Comparison of ENCODE assay signal across 33 cellular contexts in genomic region chr20:1189827-1190226, GRCh38. TPM values are rescaled to one million over a fixed set of nuclear protein-coding genes. Genes with fewer than 3 reads are reported as not detected.
"Had no signal": no experiment of that assay in that cellular context is flagged by ENCODE, and none has a peak within 500 bp of the region (broad histone marks: within the 10 kb centered on the region; RNA-seq: fewer than 3 reads in every experiment).

No MANE protein-coding gene starts in this region.

- H3K9me3 ChIP-seq: stomach, suprapubic skin, testis, thoracic aorta, thyroid gland, tibial artery, tibial nerve, transverse colon, upper lobe of left lung, upper lobe of right lung, uterus, vagina had no signal

- H3K36me3 Mint-ChIP-seq: stimulated activated effector memory CD8-positive, alpha-beta T cell treated with anti-CD3 and anti-CD28 coated beads, Interleukin-12 subunit alpha, Interleukin-12 subunit beta, amount 100 ng/mL, for 72 hours; stimulated activated memory B cell treated with anti-CD40 and anti-IgM and Interleukin-4, amounts not matched to agents 10 μg/mL and 1 μg/mL and 100 μg/mL, for 72 hours; stimulated activated naive B cell treated with anti-CD40 and anti-IgM and Interleukin-4, amounts not matched to agents 10 μg/mL and 1 μg/mL and 100 μg/mL, for 72 hours; type B pancreatic cell had no signal

- ATAC-seq: stimulated activated effector memory CD8-positive, alpha-beta T cell treated with anti-CD3 and anti-CD28 coated beads, Interleukin-12 subunit alpha, Interleukin-12 subunit beta, amount 100 ng/mL, for 72 hours; stimulated activated memory B cell treated with anti-CD40 and anti-IgM and Interleukin-4, amounts not matched to agents 10 μg/mL and 1 μg/mL and 100 μg/mL, for 72 hours; stimulated activated naive B cell treated with anti-CD40 and anti-IgM and Interleukin-4, amounts not matched to agents 10 μg/mL and 1 μg/mL and 100 μg/mL, for 72 hours; stimulated activated naive CD8-positive, alpha-beta T cell treated with anti-CD3 and anti-CD28 coated beads, Interleukin-15, amount 100 ng/mL, for 72 hours; stimulated activated naive CD8-positive, alpha-beta T cell treated with anti-CD3 and anti-CD28 coated beads, Interleukin-15, Interleukin-2, amounts not matched to agents 100 U/mL and 50 U/mL, for 24 hours; upper lobe of right lung had no signal

- H3K4me3 Mint-ChIP-seq: stimulated activated effector memory CD8-positive, alpha-beta T cell treated with anti-CD3 and anti-CD28 coated beads, Interleukin-12 subunit alpha, Interleukin-12 subunit beta, amount 100 ng/mL, for 72 hours; stimulated activated memory B cell treated with anti-CD40 and anti-IgM and Interleukin-4, amounts not matched to agents 10 μg/mL and 1 μg/mL and 100 μg/mL, for 72 hours; stimulated activated naive B cell treated with anti-CD40 and anti-IgM and Interleukin-4, amounts not matched to agents 10 μg/mL and 1 μg/mL and 100 μg/mL, for 72 hours; stimulated activated naive CD8-positive, alpha-beta T cell treated with anti-CD3 and anti-CD28 coated beads, Interleukin-15, amount 100 ng/mL, for 72 hours; stimulated activated naive CD8-positive, alpha-beta T cell treated with anti-CD3 and anti-CD28 coated beads, Interleukin-15, Interleukin-2, amounts not matched to agents 100 ng/mL and 50 ng/mL, for 24 hours; type B pancreatic cell had no signal

- H3K27ac ChIP-seq: stomach, suprapubic skin, testis, thoracic aorta, thyroid gland, tibial artery, tibial nerve, transverse colon, upper lobe of left lung, upper lobe of right lung, uterus, vagina had no signal

- DNase-seq: stimulated activated CD4-positive, alpha-beta T cell treated with anti-CD3 and anti-CD28 coated beads, Interleukin-2, amount 100 ng/mL, for 48 hours; stimulated activated CD4-positive, alpha-beta T cell treated with anti-CD3 and anti-CD28 coated beads, Interleukin-4, amount 100 ng/mL, for 1 hour; stimulated activated CD4-positive, alpha-beta T cell treated with anti-CD3 and anti-CD28 coated beads, Interleukin-4, amount 100 ng/mL, for 24 hours; stimulated activated CD4-positive, alpha-beta T cell treated with anti-CD3 and anti-CD28 coated beads, Interleukin-4, amount 100 ng/mL, for 4 hours; stimulated activated CD8-positive, alpha-beta memory T cell treated with anti-CD3 and anti-CD28 coated beads, Interleukin-4, amount 100 ng/mL, for 48 hours; stimulated activated naive B cell treated with anti-CD40 and anti-IgM and Interleukin-4, amounts not matched to agents 10 μg/mL and 1 μg/mL and 100 μg/mL, for 72 hours; stimulated activated naive CD4-positive, alpha-beta T cell; stimulated activated naive CD4-positive, alpha-beta T cell treated with Interleukin-2 at 50 U/mL for 16 hours; stimulated activated naive CD8-positive, alpha-beta T cell treated with anti-CD3 and anti-CD28 coated beads, Interleukin-15, amount 100 ng/mL, for 72 hours; stimulated activated naive CD8-positive, alpha-beta T cell treated with anti-CD3 and anti-CD28 coated beads, Interleukin-15, Interleukin-2, amounts not matched to agents 100 U/mL and 50 U/mL, for 24 hours; stomach; substantia nigra; testis; thyroid gland; tibial artery; transverse colon; trophoblast cell; upper lobe of left lung; upper lobe of right lung; uterus had no signal

- FAIRE-seq: urothelium cell line had no signal

- H3K9me3 Mint-ChIP-seq: stimulated activated effector memory CD8-positive, alpha-beta T cell treated with anti-CD3 and anti-CD28 coated beads, Interleukin-12 subunit alpha, Interleukin-12 subunit beta, amount 100 ng/mL, for 72 hours; stimulated activated memory B cell treated with anti-CD40 and anti-IgM and Interleukin-4, amounts not matched to agents 10 μg/mL and 1 μg/mL and 100 μg/mL, for 72 hours; stimulated activated naive B cell treated with anti-CD40 and anti-IgM and Interleukin-4, amounts not matched to agents 10 μg/mL and 1 μg/mL and 100 μg/mL, for 72 hours; stimulated activated naive CD8-positive, alpha-beta T cell treated with anti-CD3 and anti-CD28 coated beads, Interleukin-15, amount 100 ng/mL, for 72 hours; stimulated activated naive CD8-positive, alpha-beta T cell treated with anti-CD3 and anti-CD28 coated beads, Interleukin-15, Interleukin-2, amounts not matched to agents 100 ng/mL and 50 ng/mL, for 24 hours; type B pancreatic cell had no signal

- H3K27me3 ChIP-seq: testis, thyroid gland, upper lobe of right lung, vagina had no signal

- H3K4me1 ChIP-seq: testis had no signal

- H3K27ac Mint-ChIP-seq: stimulated activated effector memory CD8-positive, alpha-beta T cell treated with anti-CD3 and anti-CD28 coated beads, Interleukin-12 subunit alpha, Interleukin-12 subunit beta, amount 100 ng/mL, for 72 hours; stimulated activated memory B cell treated with anti-CD40 and anti-IgM and Interleukin-4, amounts not matched to agents 10 μg/mL and 1 μg/mL and 100 μg/mL, for 72 hours; stimulated activated naive B cell treated with anti-CD40 and anti-IgM and Interleukin-4, amounts not matched to agents 10 μg/mL and 1 μg/mL and 100 μg/mL, for 72 hours; stimulated activated naive CD8-positive, alpha-beta T cell treated with anti-CD3 and anti-CD28 coated beads, Interleukin-15, amount 100 ng/mL, for 72 hours; stimulated activated naive CD8-positive, alpha-beta T cell treated with anti-CD3 and anti-CD28 coated beads, Interleukin-15, Interleukin-2, amounts not matched to agents 100 ng/mL and 50 ng/mL, for 24 hours; type B pancreatic cell had no signal

- H3K4me3 ChIP-seq: stomach, suprapubic skin, testis, thoracic aorta, thyroid gland, tibial artery, tibial nerve, transverse colon, upper lobe of left lung, upper lobe of right lung, uterus, vagina had no signal

- H3K36me3 ChIP-seq: stomach, suprapubic skin, thoracic aorta, thyroid gland, tibial artery, tibial nerve, transverse colon, upper lobe of left lung, upper lobe of right lung, uterus, vagina had no signal

RNA-seq across cellular contexts. Expression of gene TMEM74B, which starts 5.0 kb away (rescaled TPM):
- total RNA-seq: thoracic aorta had no signal

RNA-seq across cellular contexts. Expression of gene C20orf202, which starts 13.4 kb away (rescaled TPM):
- total RNA-seq: stomach, vagina had no signal

RNA-seq across cellular contexts. Expression of gene RAD21L1, which starts 36.0 kb away (rescaled TPM):
- total RNA-seq: stomach, subcutaneous adipose tissue, thoracic aorta, thyroid gland, transverse colon, upper lobe of left lung, upper lobe of right lung, ureter, urinary bladder, uterus, vagina had no signal
- polyA plus RNA-seq: stomach, thymus, urinary bladder had no signal
